1 cellular context compared by ENCODE assay signal in genomic region chr19:49150106-49150943, GRCh38.
A peak's percentile ranks its signal among the peaks of the same experiment; 100 is the strongest.
TF ChIP-seq lines count a peak whose summit lies in the region.

No MANE protein-coding gene starts in this region.

TF ChIP-seq in K562, 482 proteins besides CTCF, POLR2A, EP300 and RAD21 (continued from another document and continues in another):
- peak; percentile 50; the same call in 1 of the 2 replicates for TF ChIP-seq CREB3L1 (IDR thresholded peaks at IDR 0.05; ENCODE audit: borderline replicate concordance, low read depth)
- TF ChIP-seq BRF2 (IDR thresholded peaks at IDR 0.05; ENCODE audit: borderline replicate concordance, insufficient read depth, insufficient read length) = no peak
- peak; percentile 97 for TF ChIP-seq TOE1 (IDR thresholded peaks at IDR 0.05; ENCODE audit: borderline replicate concordance)
- no peak for TF ChIP-seq TOE1 (CRISPR knock-in tag; IDR thresholded peaks at IDR 0.05; ENCODE audit: borderline replicate concordance, low read depth)
- peak; percentile 40; the same call in 1 of the 2 replicates for TF ChIP-seq ETV5 (CRISPR knock-in tag; IDR thresholded peaks at IDR 0.05; ENCODE audit: low read depth)
- 0 out of 2 replicates have a peak, but pooled peaks have one; percentile 34 for TF ChIP-seq ZNF583 (CRISPR knock-in tag; IDR thresholded peaks at IDR 0.05)
- TF ChIP-seq ERF (CRISPR knock-in tag; IDR thresholded peaks at IDR 0.05) = peak; percentile 86
- TF ChIP-seq HDAC6 (IDR thresholded peaks at IDR 0.05; ENCODE audit: low read depth, low read length) = no peak
- TF ChIP-seq JUN (IDR thresholded peaks at IDR 0.05; ENCODE audit: borderline replicate concordance, low read depth, low read length) = 0 out of 2 replicates have a peak, but pooled peaks have one; percentile 3
- TF ChIP-seq JUN (CRISPR knock-in tag; IDR thresholded peaks at IDR 0.05; ENCODE audit: borderline replicate concordance) = no peak
- TF ChIP-seq ZNF431 (CRISPR knock-in tag; IDR thresholded peaks at IDR 0.05) = 0 out of 2 replicates have a peak, but pooled peaks have one; percentile 51
- peak; percentile 32; the same call in 1 of the 2 replicates for TF ChIP-seq MGA (IDR thresholded peaks at IDR 0.05)
- TF ChIP-seq SNRNP70 (optimal IDR thresholded peaks at IDR 0.05; ENCODE audit: low read depth, low read length) = no peak
- peak; percentile 61 for TF ChIP-seq NCOR1 (IDR thresholded peaks at IDR 0.05)
- TF ChIP-seq FOXM1 (IDR thresholded peaks at IDR 0.05; ENCODE audit: low read depth) = peak; percentile 90
- no peak for TF ChIP-seq FOXM1 (CRISPR knock-in tag; IDR thresholded peaks at IDR 0.05; ENCODE audit: low read depth)
- TF ChIP-seq CBX2 (IDR thresholded peaks at IDR 0.05; ENCODE audit: insufficient read depth, low read length, poor library complexity, severe bottlenecking) = no peak
- no peak for TF ChIP-seq DDX20 (tag; IDR thresholded peaks at IDR 0.05; ENCODE audit: low read depth)
- TF ChIP-seq SREBF1 (IDR thresholded peaks at IDR 0.05; ENCODE audit: borderline replicate concordance, low read depth, low read length) = peak; percentile 82; the same call in 1 of the 2 replicates
- TF ChIP-seq CREM (IDR thresholded peaks at IDR 0.05; ENCODE audit: low read depth) = peak; percentile 60
- no peak for TF ChIP-seq ZNF444 (CRISPR knock-in tag; IDR thresholded peaks at IDR 0.05)
- TF ChIP-seq CHD2 (IDR thresholded peaks at IDR 0.05; ENCODE audit: low read depth, low read length) = no peak
- peak; percentile 36; the same call in 1 of the 2 replicates for TF ChIP-seq NKRF (IDR thresholded peaks at IDR 0.05; ENCODE audit: borderline replicate concordance)
- TF ChIP-seq PHB (CRISPR knock-in tag; IDR thresholded peaks at IDR 0.05) = no peak
- TF ChIP-seq U2AF1 (optimal IDR thresholded peaks at IDR 0.05; ENCODE audit: low read depth, low read length) = no peak
- TF ChIP-seq FOXK2 (conservative IDR thresholded peaks at IDR 0.05 in 1 of 2, IDR thresholded peaks at IDR 0.05 in 1 of 2; ENCODE audit: low read depth in 2 of 2) = peak in 1 of 2 experiments; percentile 99; a peak in 2 of 4 replicates
- TF ChIP-seq SIRT6 (IDR thresholded peaks at IDR 0.05; ENCODE audit: low read depth, low read length) = no peak
- TF ChIP-seq VEZF1 (CRISPR knock-in tag; IDR thresholded peaks at IDR 0.05) = peak; percentile 81
- TF ChIP-seq HDAC3 (IDR thresholded peaks at IDR 0.05; ENCODE audit: borderline replicate concordance, partially characterized antibody) = no peak
- no peak for TF ChIP-seq RERE (CRISPR knock-in tag; IDR thresholded peaks at IDR 0.05; ENCODE audit: borderline replicate concordance)
- no peak for TF ChIP-seq KLF16 (IDR thresholded peaks at IDR 0.05)
- TF ChIP-seq CHD1 (IDR thresholded peaks at IDR 0.05; ENCODE audit: low read length) = no peak
- TF ChIP-seq LCOR (CRISPR knock-in tag; IDR thresholded peaks at IDR 0.05) = no peak; the same call in 1 of the 2 replicates
- peak in 1 of 2 experiments; percentile 64; a peak in 2 of 4 replicates for TF ChIP-seq HDAC1 (IDR thresholded peaks at IDR 0.05)
